In genomic region chr6:142653710-142654274, GRCh38 we compare ENCODE assay signal across 19 cellular contexts.
DNase-seq lines count a peak whose midpoint lies in the region; ATAC-seq, FAIRE-seq and TF ChIP-seq lines count a peak whose summit lies in the region.
"Had no signal": no experiment of that assay in that cellular context is flagged by ENCODE, and none has a peak within 500 bp of the region (broad histone marks: within the 10 kb centered on the region; RNA-seq: fewer than 3 reads in every experiment).

No MANE protein-coding gene starts in this region.

- no peak overlapping the region for H3K23ac ChIP-seq in H1 (ENCODE audit: insufficient read length)

- POLR2A ChIA-PET in SK-N-SH (lab: Yijun Ruan, JAX) (no interaction called here), H1 (lab: Charles Lee; ENCODE audit: partially characterized antibody) (no interaction called here)

- H3K4me2 ChIP-seq in SK-N-SH (no peak overlapping the region), H1 (ENCODE audit: insufficient read depth in 1 of 2, low read depth in 2 of 2, low read length in 2 of 2) (no peak overlapping the region)

- no peak overlapping the region for H3K56ac ChIP-seq in H1 (replicated peaks; ENCODE audit: insufficient read length, low read depth, low read length)

- H3K23me2 ChIP-seq in H1 (ENCODE audit: low read depth, low read length), result no peaks in the 10 kb centered on the region

- H4K8ac ChIP-seq in H1 (ENCODE audit: extremely low read depth, insufficient read depth, low read length), result no peak overlapping the region

- no peaks in the 10 kb centered on the region for H3K36me3 ChIP-seq in SK-N-SH (replicated peaks in 1 of 2; ENCODE audit: control insufficient read depth in 1 of 2, insufficient read depth in 2 of 2, low read length in 1 of 2)
- H3K36me3 ChIP-seq in H1 (ENCODE audit: control insufficient read depth in 2 of 4, insufficient read depth in 4 of 4, low read length in 3 of 4), result no peaks in the 10 kb centered on the region

- H3K9ac ChIP-seq in SK-N-SH (no peak overlapping the region), H1 (replicated peaks in 1 of 4; ENCODE audit: extremely low read depth in 1 of 4, low read depth in 3 of 4, low read length in 3 of 4) (no peak overlapping the region)

- no peak; a peak in 1 of 4 replicates for TF ChIP-seq EP300 in SK-N-SH (IDR thresholded peaks at IDR 0.05; ENCODE audit: borderline replicate concordance in 1 of 2, low read depth in 1 of 2, low read length in 1 of 2)
- TF ChIP-seq EP300 in H1 (IDR thresholded peaks at IDR 0.05; ENCODE audit: borderline replicate concordance in 1 of 2, low read depth in 2 of 2, low read length in 2 of 2), result no peak

- H4K20me1 ChIP-seq in SK-N-SH (ENCODE audit: insufficient read depth), result no peaks in the 10 kb centered on the region
- no peaks in the 10 kb centered on the region for H4K20me1 ChIP-seq in H1 (replicated peaks in 1 of 2; ENCODE audit: control insufficient read depth in 1 of 2, insufficient read depth in 2 of 2, low read length in 2 of 2)

- H2AK5ac ChIP-seq in H1 (ENCODE audit: low read depth, low read length), result no peak overlapping the region

- DNase-seq in SK-N-SH (no peak), H1 (ENCODE audit: low read depth in 1 of 2, low spot score in 2 of 2) (no peak), foreskin fibroblast (no peak), AG20443 (ENCODE audit: low spot score) (no peak), SIG-M5 (lab: John Stamatoyannopoulos, UW) (no peak)
- DNase-seq: ACHN; C1 segment of cervical spinal cord; Caco-2; CD4-positive, alpha-beta memory T cell; DMS153; DND-41; H9 had no signal

- H3K9me3 ChIP-seq in SK-N-SH, result no peaks in the 10 kb centered on the region
- no peaks in the 10 kb centered on the region for H3K9me3 ChIP-seq in H1 (ENCODE audit: insufficient read depth in 2 of 2, low read depth in 1 of 2, low read length in 1 of 2)
- H3K9me3 ChIP-seq: Caco-2 had no signal

- no peak overlapping the region for H3K4ac ChIP-seq in H1 (replicated peaks; ENCODE audit: insufficient read length, low read depth, low read length)

- ATAC-seq in SK-N-SH treated with all-trans-retinoic acid at 6 μM for 48 hours, result peak; percentile 51; the same call in 2 of the 3 replicates
- ATAC-seq: HCT116 had no signal

- no peak overlapping the region for H3K18ac ChIP-seq in H1 (ENCODE audit: extremely low read depth, low read length)

- H3F3A ChIP-seq in SK-N-SH (replicated peaks; ENCODE audit: insufficient read depth), result no peaks in the 10 kb centered on the region

- TF ChIP-seq RAD21 in SK-N-SH (IDR thresholded peaks at IDR 0.05; ENCODE audit: low read length) (no peak), H1 (IDR thresholded peaks at IDR 0.05 in 1 of 2, conservative IDR thresholded peaks at IDR 0.05 in 1 of 2; ENCODE audit: low read depth in 2 of 2, low read length in 2 of 2) (no peak)

- peak overlapping the region; percentile 32 for H4K91ac ChIP-seq in H1 (replicated peaks; ENCODE audit: insufficient read length, low read length)

- CTCF ChIA-PET in SK-N-SH (lab: Yijun Ruan, JAX) (no interaction called here), H1 (lab: Charles Lee; ENCODE audit: partially characterized antibody) (no interaction called here)

- 25% methylated on average over 1 of the region's 1 CpG for WGBS in SK-N-SH (ENCODE audit: low lambda C conversion rate)
- WGBS in H1 (ENCODE audit: extremely low coverage in 1 of 2, insufficient coverage in 1 of 2, insufficient read length in 1 of 2, insufficient replicate concordance in 2 of 2, low coverage in 1 of 2, low lambda C conversion rate in 2 of 2, missing lambda C conversion rate in 1 of 2), 2 experiments, result 86% methylated on average over 1 of the region's 1 CpG; no CpG with 5 or more reads in 1 of the 2 experiments

- H3K14ac ChIP-seq in H1 (ENCODE audit: insufficient read length), result no peak overlapping the region

- no peak overlapping the region for H3K4me3 ChIP-seq in SK-N-SH (ENCODE audit: low read depth in 2 of 2, low read length in 1 of 2)
- H3K4me3 ChIP-seq in H1 (ENCODE audit: extremely low read depth in 1 of 4, insufficient read depth in 2 of 4, low read depth in 3 of 4, low read length in 4 of 4), result no peak overlapping the region
- no peak overlapping the region for H3K4me3 ChIP-seq in foreskin fibroblast (ENCODE audit: low read depth in 1 of 2, low read length in 2 of 2)

- H2AFZ ChIP-seq in SK-N-SH (ENCODE audit: low read depth) (no peak overlapping the region), H1 (ENCODE audit: low read length) (no peak overlapping the region)

- no peak for TF ChIP-seq CTCF in SK-N-SH (IDR thresholded peaks at IDR 0.05)
- no peak for TF ChIP-seq CTCF in VCaP (conservative IDR thresholded peaks at IDR 0.05)
- no peak for TF ChIP-seq CTCF in H1 (IDR thresholded peaks at IDR 0.05; ENCODE audit: control extremely low read depth in 1 of 3, insufficient read depth in 1 of 3, low read depth in 1 of 3, low read length in 3 of 3)
- no peak for TF ChIP-seq CTCF in foreskin fibroblast (IDR thresholded peaks at IDR 0.05; ENCODE audit: low read depth, low read length)

- H2BK15ac ChIP-seq in H1 (ENCODE audit: low read length), result no peak overlapping the region

- no peak for FAIRE-seq in H1 (lab: Jason Lieb, UNC)
- FAIRE-seq: A204.1, G401.6, GM12892 had no signal

- TF ChIP-seq POLR2A in H1 (IDR thresholded peaks at IDR 0.05; ENCODE audit: control extremely low read depth in 1 of 2, low read depth in 2 of 2, low read length in 2 of 2), result no peak

- H4K5ac ChIP-seq in H1 (ENCODE audit: insufficient read length, low read depth, low read length), result no peak overlapping the region

- H2BK20ac ChIP-seq in H1 (ENCODE audit: low read length), result peak overlapping the region; percentile 0; the same call in 1 of the 2 replicates

- no peaks in the 10 kb centered on the region for H3K9me2 ChIP-seq in SK-N-SH

- no peaks in the 10 kb centered on the region for H3K79me1 ChIP-seq in H1 (ENCODE audit: low read depth, low read length)

- H2BK120ac ChIP-seq in H1 (replicated peaks; ENCODE audit: low read depth, low read length), result no peak overlapping the region

- H3K79me2 ChIP-seq in SK-N-SH (ENCODE audit: insufficient read depth) (no peaks in the 10 kb centered on the region), H1 (ENCODE audit: control insufficient read depth in 1 of 2, insufficient read depth in 2 of 2, low read length in 2 of 2) (no peaks in the 10 kb centered on the region)

- no peak overlapping the region for H2BK5ac ChIP-seq in H1 (ENCODE audit: low read depth, low read length)

- peaks cover 0 to 16% of the 10 kb centered on the region in 2 experiments; a peak in 2 of 4 replicates for H3K4me1 ChIP-seq in SK-N-SH (ENCODE audit: control insufficient read depth in 1 of 2, insufficient read depth in 2 of 2, low read depth in 1 of 2, low read length in 1 of 2)
- peaks cover 0 to 10% (median 3%) of the 10 kb centered on the region in 4 experiments; a peak in 4 of 7 replicates for H3K4me1 ChIP-seq in H1 (replicated peaks in 1 of 4; ENCODE audit: control insufficient read depth in 3 of 4, insufficient read depth in 4 of 4, low read length in 3 of 4)
- H3K4me1 ChIP-seq: Caco-2 had no signal

- no peak overlapping the region for H2BK12ac ChIP-seq in H1 (ENCODE audit: low read depth, low read length)

- H3K27ac ChIP-seq in SK-N-SH (ENCODE audit: low read depth in 2 of 2, low read length in 1 of 2) (peak overlapping the region in 1 of 2 experiments; percentile 81; a peak in 2 of 4 replicates), VCaP (peak overlapping the region; percentile 29), H1 (ENCODE audit: low read depth, low read length) (no peak overlapping the region)
- H3K27ac ChIP-seq: 22Rv1 had no signal

- H3K27me3 ChIP-seq in SK-N-SH (ENCODE audit: insufficient read depth) (no peaks in the 10 kb centered on the region), H1 (replicated peaks in 1 of 4; ENCODE audit: control insufficient read depth in 3 of 4, extremely low read depth in 1 of 4, insufficient read depth in 3 of 4, low read length in 3 of 4) (no peaks in the 10 kb centered on the region)

TF ChIP-seq in SK-N-SH treated with all-trans-retinoic acid at 6 μM for 48 hours, 23 proteins besides CTCF, POLR2A, EP300 and RAD21 (continues in another document):
- no peak for TF ChIP-seq ZFP3 (CRISPR knock-in tag; IDR thresholded peaks at IDR 0.05)
- TF ChIP-seq ZNF8 (CRISPR knock-in tag; IDR thresholded peaks at IDR 0.05), result no peak

TF ChIP-seq in SK-N-SH, 30 proteins besides CTCF, POLR2A, EP300 and RAD21 (continues in another document):
- no peak for TF ChIP-seq EZH2phosphoT487 (IDR thresholded peaks at IDR 0.05; ENCODE audit: borderline replicate concordance, low read depth)
- no peak for TF ChIP-seq YY1 (IDR thresholded peaks at IDR 0.05; ENCODE audit: low read depth)

TF ChIP-seq in H1, 55 proteins besides CTCF, POLR2A, EP300 and RAD21:
- no peak for TF ChIP-seq GABPA (IDR thresholded peaks at IDR 0.05; ENCODE audit: borderline replicate concordance, insufficient read depth, low read length)
- TF ChIP-seq KDM5A (IDR thresholded peaks at IDR 0.05; ENCODE audit: low read length), result no peak
